In genomic region chr1:218587890-218588289, GRCh38 we compare ENCODE assay signal across 1 cellular context.
TF ChIP-seq lines count a peak whose summit lies in the region.

No MANE protein-coding gene starts in this region.

TF ChIP-seq in GM23338, 12 proteins besides CTCF, POLR2A, EP300 and RAD21 (continued from another document):
- no peak for TF ChIP-seq ZNF331 (CRISPR knock-in tag; IDR thresholded peaks at IDR 0.05; ENCODE audit: low read depth)
